In genomic region chr7:49530481-49530880, GRCh38 we compare ENCODE assay signal across 20 cellular contexts.
"Had no signal": no experiment of that assay in that cellular context is flagged by ENCODE, and none has a peak within 500 bp of the region (broad histone marks: within the 10 kb centered on the region; RNA-seq: fewer than 3 reads in every experiment).

No MANE protein-coding gene starts in this region.

- DNase-seq: colonic mucosa; cortex of kidney; effector CD8-positive, alpha-beta T cell; effector memory CD8-positive, alpha-beta T cell; endodermal cell; foreskin keratinocyte; heart left ventricle; hypothalamus; immature natural killer cell; islet precursor cell; left colon; left lung; left ventricle myocardium superior; lower lobe of right lung; mesendoderm; midbrain; naive thymus-derived CD4-positive, alpha-beta T cell had no signal

- ATAC-seq: effector memory CD8-positive, alpha-beta T cell; foreskin keratinocyte; gastroesophageal sphincter; heart left ventricle; left colon; left lung; left ventricle myocardium superior; lower lobe of right lung; naive thymus-derived CD4-positive, alpha-beta T cell had no signal

- H3K4me3 ChIP-seq: colonic mucosa, esophagus muscularis mucosa, gastroesophageal sphincter, heart left ventricle, hepatocyte, left lung, lower lobe of right lung had no signal
